ENCODE assay signal across 5 cellular contexts in the genomic region with DNA sequence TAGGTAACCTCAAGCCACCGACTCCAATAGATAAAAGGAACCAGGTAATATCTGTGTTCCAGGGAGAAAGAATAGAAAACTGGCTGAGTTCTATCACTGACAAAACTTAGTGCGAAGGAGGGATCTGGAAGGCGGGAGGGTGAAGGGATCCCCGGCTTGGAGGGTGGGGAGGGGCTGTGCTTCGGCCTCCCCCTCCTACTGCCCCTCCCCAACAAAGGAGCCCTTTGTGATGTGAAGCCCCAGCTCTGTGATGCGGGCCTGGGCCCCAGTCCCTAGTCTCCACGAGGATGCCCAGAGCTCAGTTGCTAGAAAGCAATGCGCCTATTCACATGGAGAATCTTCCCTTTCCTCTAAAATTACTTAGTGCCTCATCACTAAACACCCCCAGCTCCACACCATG. TPM values are rescaled to one million over a fixed set of nuclear protein-coding genes. Genes with fewer than 3 reads are reported as not detected.
"Had no signal": no experiment of that assay in that cellular context is flagged by ENCODE, and none has a peak within 500 bp of the region (broad histone marks: within the 10 kb centered on the region; RNA-seq: fewer than 3 reads in every experiment).

Gene SPATA31C1, plus strand, starts transcription at position 301 of the 400 bp plus-strand sequence.

RNA-seq across cellular contexts. Expression of gene SPATA31C1, which starts in this region (rescaled TPM):
- total RNA-seq: HepG2, HT-29, HT1080, IMR-90 had no signal
- polyA plus RNA-seq: HepG2, IgD-negative memory B cell, IMR-90 had no signal
